ENCODE assay signal across 15 cellular contexts in genomic region chr16:84281077-84281476, GRCh38. TPM values are rescaled to one million over a fixed set of nuclear protein-coding genes. Genes with fewer than 3 reads are reported as not detected.
DNase-seq lines count a peak whose midpoint lies in the region; ATAC-seq and TF ChIP-seq lines count a peak whose summit lies in the region.
"Had no signal": no experiment of that assay in that cellular context is flagged by ENCODE, and none has a peak within 500 bp of the region (broad histone marks: within the 10 kb centered on the region; RNA-seq: fewer than 3 reads in every experiment).

No MANE protein-coding gene starts in this region.

- intact Hi-C loops in A673 (cut with micrococcal nuclease; ENCODE audit: unreplicated experiment): no loop called here

- POLR2A ChIA-PET in A673 (lab: Charles Lee; ENCODE audit: low non-redundant PET): no interaction called here

- ATAC-seq in GM21619 (IDR thresholded peaks at IDR 0.05; ENCODE audit: unreplicated experiment) (no peak), HG03045 (IDR thresholded peaks at IDR 0.05; ENCODE audit: unreplicated experiment) (no peak), GM19455 (IDR thresholded peaks at IDR 0.05; ENCODE audit: unreplicated experiment) (no peak)
- ATAC-seq: activated naive CD8-positive, alpha-beta T cell treated with anti-CD3 and anti-CD28 coated beads, Interleukin-2, amount 50 U/mL, for 24 hours had no signal

- CTCF ChIA-PET in A673 (lab: Charles Lee): no interaction called here

- H3K36me3 ChIP-seq in A673 (ENCODE audit: insufficient read depth, low read length, poor library complexity, severe bottlenecking): no peaks in the 10 kb centered on the region

- DNase-seq in A673 (ENCODE audit: low spot score) (peak; percentile 42), GM13976 (ENCODE audit: low spot score) (peak; percentile 50), RPMI7951 (ENCODE audit: low read depth) (peak; percentile 35), fibroblast of peridontal ligament (ENCODE audit: extremely low read depth) (peak; percentile 12), NOMO-1 treated with dmso at 0.1 percent for 144 hours (lab: John Stamatoyannopoulos, UW; ENCODE audit: unreplicated experiment) (no peak)
- DNase-seq: activated CD4-positive, CD25-positive, alpha-beta regulatory T cell; activated naive CD8-positive, alpha-beta T cell treated with anti-CD3 and anti-CD28 coated beads, Interleukin-2, amount 50 U/mL, for 24 hours; activated T-cell treated with anti-CD3 and anti-CD28 coated beads for 4 hours; NCI-H1092 treated with DMSO at 0.1 percent for 48 hours; NCI-H524 treated with DMSO at 0.1 percent for 48 hours; substantia nigra had no signal

- no peaks in the 10 kb centered on the region for H3K9me3 ChIP-seq in A673 (ENCODE audit: low read depth, low read length, poor library complexity, severe bottlenecking)

- H3K27ac ChIP-seq in A673 (ENCODE audit: low read depth, low read length, poor library complexity, severe bottlenecking): no peak overlapping the region

- TF ChIP-seq CTCF in A673 (conservative IDR thresholded peaks at IDR 0.05; ENCODE audit: low read depth, low read length): no peak
- TF ChIP-seq CTCF in GM13976 (IDR thresholded peaks at IDR 0.05; ENCODE audit: borderline replicate concordance, control extremely low read depth, extremely low read depth, insufficient read depth, missing control alignments): no peak

- H3K27me3 ChIP-seq in A673 (replicated peaks; ENCODE audit: insufficient read depth, low read depth, low read length, poor library complexity): no peaks in the 10 kb centered on the region

- no peaks in the 10 kb centered on the region for H3K4me1 ChIP-seq in A673 (ENCODE audit: insufficient read depth, low read length, poor library complexity, severe bottlenecking)

- H3K4me3 ChIP-seq in A673 (ENCODE audit: low read depth, low read length, poor library complexity, severe bottlenecking): no peak overlapping the region

- no TSS peak for BruUV-seq in A673 (replicated peaks; lab: Mats Ljungman, UMichigan)

- in situ Hi-C loops in GM13976 (cut with MboI; ENCODE audit: low sequenced_read_pairs, unreplicated experiment): loop anchor here (25.0 kb wide), 2 partner anchors 206 to 331 kb away; partner anchors contain the start of gene COTL1

RNA-seq across cellular contexts. Expression of gene WFDC1, which starts 13.6 kb away (rescaled TPM):
- not detected in 2 replicates for total RNA-seq in A673 (2021)
- total RNA-seq in RPMI7951 (2014; rRNA removed; shearing (Covaris generic)): not detected in 2 replicates

RNA-seq across cellular contexts. Expression of gene KCNG4, which starts 41.3 kb away (rescaled TPM):
- not detected in 2 replicates for total RNA-seq in A673 (2021)
- not detected in 2 replicates for total RNA-seq in RPMI7951 (2014; rRNA removed; shearing (Covaris generic))
- total RNA-seq: lower leg skin had no signal
